In the genomic region with DNA sequence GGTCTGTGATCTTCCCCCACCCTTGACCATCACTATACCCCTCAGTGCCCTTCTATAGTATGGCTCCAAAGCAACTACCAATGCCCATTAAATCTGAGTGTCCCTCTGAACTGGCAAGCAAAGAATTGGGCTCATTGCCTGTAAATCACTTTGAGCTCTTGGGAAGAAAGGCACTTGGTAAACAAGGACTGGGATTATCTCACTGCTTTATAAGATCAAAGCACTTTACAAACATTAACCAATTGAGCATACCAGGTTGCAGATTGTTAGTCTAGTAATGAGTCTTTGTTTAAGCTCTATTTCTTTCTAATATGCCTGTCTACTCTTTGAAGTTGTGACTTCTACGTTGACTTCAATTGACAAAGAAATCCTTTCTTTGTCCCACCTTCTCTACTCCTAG, we compare ENCODE assay signal across 33 cellular contexts. TPM values are rescaled to one million over a fixed set of nuclear protein-coding genes. Genes with fewer than 3 reads are reported as not detected.
"Had no signal": no experiment of that assay in that cellular context is flagged by ENCODE, and none has a peak within 500 bp of the region (broad histone marks: within the 10 kb centered on the region; RNA-seq: fewer than 3 reads in every experiment).

No MANE protein-coding gene starts in this region.

- H3K27ac ChIP-seq: left ventricle myocardium inferior, neural progenitor cell, neutrophil, ovary, prostate gland, sigmoid colon, testis, tibial artery, upper lobe of right lung had no signal

- FAIRE-seq: islet of Langerhans, kidney, urothelium cell line had no signal

- H3K36me3 ChIP-seq: left ventricle myocardium inferior, neural progenitor cell, neutrophil, ovary, prostate gland, sigmoid colon, tibial artery, upper lobe of right lung had no signal

- H3K4me3 Mint-ChIP-seq: immature natural killer cell; mesothelial cell of epicardium; naive B cell; natural killer cell; nephron progenitor cell; neural progenitor cell; stimulated activated memory B cell treated with anti-CD40 and anti-IgM and Interleukin-4, amounts not matched to agents 10 μg/mL and 1 μg/mL and 100 μg/mL, for 72 hours; stimulated activated naive CD8-positive, alpha-beta T cell treated with anti-CD3 and anti-CD28 coated beads, Interleukin-15, amount 100 ng/mL, for 72 hours had no signal

- ATAC-seq: natural killer cell; right cardiac atrium; stimulated activated memory B cell treated with anti-CD40 and anti-IgM and Interleukin-4, amounts not matched to agents 10 μg/mL and 1 μg/mL and 100 μg/mL, for 72 hours; stimulated activated naive CD8-positive, alpha-beta T cell treated with anti-CD3 and anti-CD28 coated beads, Interleukin-15, amount 100 ng/mL, for 72 hours; upper lobe of right lung had no signal

- H3K4me1 Mint-ChIP-seq: immature natural killer cell; mesothelial cell of epicardium; natural killer cell; nephron progenitor cell; neural progenitor cell; stimulated activated memory B cell treated with anti-CD40 and anti-IgM and Interleukin-4, amounts not matched to agents 10 μg/mL and 1 μg/mL and 100 μg/mL, for 72 hours; stimulated activated naive CD8-positive, alpha-beta T cell treated with anti-CD3 and anti-CD28 coated beads, Interleukin-15, amount 100 ng/mL, for 72 hours had no signal

- DNase-seq: hypothalamus; immature natural killer cell; kidney; left ventricle myocardium inferior; mesendoderm; naive B cell; natural killer cell; nephron progenitor cell; occipital lobe; ovary; posterior cingulate gyrus; retina; right cardiac atrium; sigmoid colon; stimulated activated CD4-positive, alpha-beta T cell treated with anti-CD3 and anti-CD28 coated beads, Interleukin-1b, Interleukin-23, amount 100 ng/mL, for 48 hours; stimulated activated CD4-positive, alpha-beta T cell treated with anti-CD3 and anti-CD28 coated beads, Interleukin-2, amount 100 ng/mL, for 48 hours; stimulated activated CD4-positive, alpha-beta T cell treated with anti-CD3 and anti-CD28 coated beads, Interleukin-4, amount 100 ng/mL, for 4 hours; stimulated activated CD8-positive, alpha-beta memory T cell treated with anti-CD3 and anti-CD28 coated beads, Interleukin-4, amount 100 ng/mL, for 48 hours; stimulated activated naive CD4-positive, alpha-beta T cell treated with Interleukin-2 at 50 U/mL for 16 hours; stimulated activated naive CD8-positive, alpha-beta T cell treated with anti-CD3 and anti-CD28 coated beads, Interleukin-15, amount 100 ng/mL, for 72 hours; testis; tibial artery; trophoblast cell; upper lobe of right lung had no signal

- H3K9me3 Mint-ChIP-seq: immature natural killer cell; mesothelial cell of epicardium; naive B cell; natural killer cell; nephron progenitor cell; neural progenitor cell; stimulated activated memory B cell treated with anti-CD40 and anti-IgM and Interleukin-4, amounts not matched to agents 10 μg/mL and 1 μg/mL and 100 μg/mL, for 72 hours; stimulated activated naive CD8-positive, alpha-beta T cell treated with anti-CD3 and anti-CD28 coated beads, Interleukin-15, amount 100 ng/mL, for 72 hours had no signal

- H3K9me3 ChIP-seq: left ventricle myocardium inferior, neutrophil, ovary, prostate gland, sigmoid colon, testis, tibial artery, upper lobe of right lung had no signal

- H3K36me3 Mint-ChIP-seq: immature natural killer cell; mesothelial cell of epicardium; naive B cell; natural killer cell; neural progenitor cell; stimulated activated memory B cell treated with anti-CD40 and anti-IgM and Interleukin-4, amounts not matched to agents 10 μg/mL and 1 μg/mL and 100 μg/mL, for 72 hours had no signal

- H3K27ac Mint-ChIP-seq: immature natural killer cell; mesothelial cell of epicardium; naive B cell; natural killer cell; nephron progenitor cell; neural progenitor cell; stimulated activated memory B cell treated with anti-CD40 and anti-IgM and Interleukin-4, amounts not matched to agents 10 μg/mL and 1 μg/mL and 100 μg/mL, for 72 hours had no signal

- H3K27me3 ChIP-seq: neural progenitor cell, neutrophil, ovary, sigmoid colon, testis, tibial artery, upper lobe of right lung had no signal

- H3K4me3 ChIP-seq: left ventricle myocardium inferior, lung, neural progenitor cell, ovary, prostate gland, sigmoid colon, smooth muscle cell, testis, tibial artery, upper lobe of right lung had no signal

- H3K4me1 ChIP-seq: neural progenitor cell, prostate gland, testis had no signal

RNA-seq across cellular contexts. Expression of gene AREG, which starts 34.1 kb away (rescaled TPM):
- total RNA-seq: occipital lobe had no signal
